ENCODE assay signal across 1 cellular context in genomic region chr9:33894316-33894715, GRCh38.
TF ChIP-seq lines count a peak whose summit lies in the region.

No MANE protein-coding gene starts in this region.

TF ChIP-seq in K562, 482 proteins besides CTCF, POLR2A, EP300 and RAD21 (continued from another document):
- no peak for TF ChIP-seq ZBTB11 (CRISPR knock-in tag; IDR thresholded peaks at IDR 0.05)
- TF ChIP-seq, protein P1, sequence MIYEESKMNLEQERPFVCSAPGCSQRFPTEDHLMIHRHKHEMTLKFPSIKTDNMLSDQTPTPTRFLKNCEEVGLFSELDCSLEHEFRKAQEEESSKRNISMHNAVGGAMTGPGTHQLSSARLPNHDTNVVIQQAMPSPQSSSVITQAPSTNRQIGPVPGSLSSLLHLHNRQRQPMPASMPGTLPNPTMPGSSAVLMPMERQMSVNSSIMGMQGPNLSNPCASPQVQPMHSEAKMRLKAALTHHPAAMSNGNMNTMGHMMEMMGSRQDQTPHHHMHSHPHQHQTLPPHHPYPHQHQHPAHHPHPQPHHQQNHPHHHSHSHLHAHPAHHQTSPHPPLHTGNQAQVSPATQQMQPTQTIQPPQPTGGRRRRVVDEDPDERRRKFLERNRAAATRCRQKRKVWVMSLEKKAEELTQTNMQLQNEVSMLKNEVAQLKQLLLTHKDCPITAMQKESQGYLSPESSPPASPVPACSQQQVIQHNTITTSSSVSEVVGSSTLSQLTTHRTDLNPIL (CRISPR knock-in tag; IDR thresholded peaks at IDR 0.05): no peak
